1 cellular context compared by ENCODE assay signal in genomic region chr6:146881228-146882181, GRCh38.
TF ChIP-seq lines count a peak whose summit lies in the region.

No MANE protein-coding gene starts in this region.

TF ChIP-seq in K562, 482 proteins besides CTCF, POLR2A, EP300 and RAD21 (continued from another document and continues in another):
- TF ChIP-seq ZBTB40 (IDR thresholded peaks at IDR 0.05) (0 out of 2 replicates have a peak, but pooled peaks have one; percentile 12), ZBTB40 (CRISPR knock-in tag; IDR thresholded peaks at IDR 0.05) (no peak), USF2 (CRISPR knock-in tag; IDR thresholded peaks at IDR 0.05) (no peak), ZNF184 (CRISPR knock-in tag; IDR thresholded peaks at IDR 0.05) (no peak), FOXA1 (IDR thresholded peaks at IDR 0.05; ENCODE audit: borderline replicate concordance) (no peak), DLX4 (CRISPR knock-in tag; IDR thresholded peaks at IDR 0.05) (no peak), ZBTB17 (CRISPR knock-in tag; IDR thresholded peaks at IDR 0.05) (peak; percentile 49; the same call in 1 of the 2 replicates), PATZ1 (CRISPR knock-in tag; IDR thresholded peaks at IDR 0.05; ENCODE audit: borderline replicate concordance) (no peak), PPARD (CRISPR knock-in tag; IDR thresholded peaks at IDR 0.05) (no peak), ZNF76 (CRISPR knock-in tag; IDR thresholded peaks at IDR 0.05; ENCODE audit: borderline replicate concordance) (no peak), ZNF592 (IDR thresholded peaks at IDR 0.05) (peak; percentile 82), EZH2 (IDR thresholded peaks at IDR 0.05; ENCODE audit: borderline replicate concordance, low read depth, low read length) (no peak), NBN (IDR thresholded peaks at IDR 0.05; ENCODE audit: low read depth) (0 out of 2 replicates have a peak, but pooled peaks have one; percentile 33), HMGXB4 (CRISPR knock-in tag; IDR thresholded peaks at IDR 0.05) (no peak), EHMT2 (IDR thresholded peaks at IDR 0.05) (0 out of 2 replicates have a peak, but pooled peaks have one; percentile 5), KLF6 (CRISPR knock-in tag; IDR thresholded peaks at IDR 0.05; ENCODE audit: borderline replicate concordance) (no peak), HNRNPH1 (optimal IDR thresholded peaks at IDR 0.05; ENCODE audit: low read depth, low read length) (no peak), YBX1 (IDR thresholded peaks at IDR 0.05) (no peak), BCL6 (CRISPR knock-in tag; IDR thresholded peaks at IDR 0.05) (no peak), STAT6 (CRISPR knock-in tag; IDR thresholded peaks at IDR 0.05) (no peak), NCOA1 (IDR thresholded peaks at IDR 0.05; ENCODE audit: low read depth) (peak; percentile 44; the same call in 1 of the 2 replicates), TAF15 (IDR thresholded peaks at IDR 0.05; ENCODE audit: low read depth, low read length) (no peak), CAMTA2 (CRISPR knock-in tag; conservative IDR thresholded peaks at IDR 0.05) (no peak), PHB2 (IDR thresholded peaks at IDR 0.05; ENCODE audit: low read depth) (no peak), THRB (CRISPR knock-in tag; conservative IDR thresholded peaks at IDR 0.05) (no peak), SAP30 (IDR thresholded peaks at IDR 0.05; ENCODE audit: borderline replicate concordance, insufficient read depth, low read depth, low read length, poor library complexity, severe bottlenecking) (no peak), DMBX1 (CRISPR knock-in tag; IDR thresholded peaks at IDR 0.05; ENCODE audit: borderline replicate concordance) (peak; percentile 72), IRF9 (tag; IDR thresholded peaks at IDR 0.05) (0 out of 2 replicates have a peak, but pooled peaks have one; percentile 7), TCFL5 (CRISPR knock-in tag; conservative IDR thresholded peaks at IDR 0.05) (no peak), MTA2 (IDR thresholded peaks at IDR 0.05; ENCODE audit: low read depth) (0 out of 2 replicates have a peak, but pooled peaks have one; percentile 3), EWSR1 (IDR thresholded peaks at IDR 0.05; ENCODE audit: borderline replicate concordance, low read depth, partially characterized antibody) (no peak), HNRNPL (IDR thresholded peaks at IDR 0.05; ENCODE audit: low read depth, low read length) (no peak)
